1 cellular context compared by ENCODE assay signal in the genomic region with DNA sequence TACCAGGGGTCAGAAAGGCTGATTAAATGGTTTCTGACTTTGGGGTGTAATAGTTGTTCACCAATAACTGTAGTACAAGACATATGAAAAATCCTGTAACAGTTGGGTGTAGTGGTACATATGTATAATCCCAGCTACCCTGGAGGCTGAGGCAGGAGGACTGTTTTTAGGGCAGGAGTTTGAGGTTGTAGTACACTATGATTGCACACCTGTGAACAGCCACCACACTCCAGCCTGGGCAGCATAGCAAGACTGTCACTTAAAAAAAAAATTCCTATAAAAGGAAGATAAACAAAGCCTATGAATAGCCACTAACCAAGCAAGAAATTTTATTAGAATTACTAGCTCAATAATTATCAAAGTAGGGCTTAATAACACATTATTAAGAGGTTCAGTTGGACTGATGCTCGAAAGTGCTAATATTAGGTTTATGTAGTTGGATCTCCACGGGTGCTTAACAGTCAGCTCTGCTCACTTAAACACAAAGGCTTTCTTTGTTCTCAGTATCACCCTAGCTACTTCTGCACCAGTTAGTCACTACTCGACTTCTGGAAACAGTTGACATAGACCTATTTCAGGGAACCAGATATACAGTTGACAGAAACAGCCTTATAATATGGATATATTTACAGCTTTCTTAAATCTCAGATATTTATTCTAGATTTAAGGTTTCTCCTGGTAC.
TF ChIP-seq lines count a peak whose summit lies in the region.

No MANE protein-coding gene starts in this region.

TF ChIP-seq in SK-N-SH, 30 proteins besides CTCF, POLR2A, EP300 and RAD21 (continued from another document):
- TF ChIP-seq, protein P1, sequence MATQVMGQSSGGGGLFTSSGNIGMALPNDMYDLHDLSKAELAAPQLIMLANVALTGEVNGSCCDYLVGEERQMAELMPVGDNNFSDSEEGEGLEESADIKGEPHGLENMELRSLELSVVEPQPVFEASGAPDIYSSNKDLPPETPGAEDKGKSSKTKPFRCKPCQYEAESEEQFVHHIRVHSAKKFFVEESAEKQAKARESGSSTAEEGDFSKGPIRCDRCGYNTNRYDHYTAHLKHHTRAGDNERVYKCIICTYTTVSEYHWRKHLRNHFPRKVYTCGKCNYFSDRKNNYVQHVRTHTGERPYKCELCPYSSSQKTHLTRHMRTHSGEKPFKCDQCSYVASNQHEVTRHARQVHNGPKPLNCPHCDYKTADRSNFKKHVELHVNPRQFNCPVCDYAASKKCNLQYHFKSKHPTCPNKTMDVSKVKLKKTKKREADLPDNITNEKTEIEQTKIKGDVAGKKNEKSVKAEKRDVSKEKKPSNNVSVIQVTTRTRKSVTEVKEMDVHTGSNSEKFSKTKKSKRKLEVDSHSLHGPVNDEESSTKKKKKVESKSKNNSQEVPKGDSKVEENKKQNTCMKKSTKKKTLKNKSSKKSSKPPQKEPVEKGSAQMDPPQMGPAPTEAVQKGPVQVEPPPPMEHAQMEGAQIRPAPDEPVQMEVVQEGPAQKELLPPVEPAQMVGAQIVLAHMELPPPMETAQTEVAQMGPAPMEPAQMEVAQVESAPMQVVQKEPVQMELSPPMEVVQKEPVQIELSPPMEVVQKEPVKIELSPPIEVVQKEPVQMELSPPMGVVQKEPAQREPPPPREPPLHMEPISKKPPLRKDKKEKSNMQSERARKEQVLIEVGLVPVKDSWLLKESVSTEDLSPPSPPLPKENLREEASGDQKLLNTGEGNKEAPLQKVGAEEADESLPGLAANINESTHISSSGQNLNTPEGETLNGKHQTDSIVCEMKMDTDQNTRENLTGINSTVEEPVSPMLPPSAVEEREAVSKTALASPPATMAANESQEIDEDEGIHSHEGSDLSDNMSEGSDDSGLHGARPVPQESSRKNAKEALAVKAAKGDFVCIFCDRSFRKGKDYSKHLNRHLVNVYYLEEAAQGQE (IDR thresholded peaks at IDR 0.05; ENCODE audit: low read depth, low read length), result no peak
- TF ChIP-seq YY1 (IDR thresholded peaks at IDR 0.05; ENCODE audit: low read depth), result no peak
- TF ChIP-seq USF2 (IDR thresholded peaks at IDR 0.05; ENCODE audit: borderline replicate concordance, low read depth, low read length), result no peak
- TF ChIP-seq, protein P2, sequence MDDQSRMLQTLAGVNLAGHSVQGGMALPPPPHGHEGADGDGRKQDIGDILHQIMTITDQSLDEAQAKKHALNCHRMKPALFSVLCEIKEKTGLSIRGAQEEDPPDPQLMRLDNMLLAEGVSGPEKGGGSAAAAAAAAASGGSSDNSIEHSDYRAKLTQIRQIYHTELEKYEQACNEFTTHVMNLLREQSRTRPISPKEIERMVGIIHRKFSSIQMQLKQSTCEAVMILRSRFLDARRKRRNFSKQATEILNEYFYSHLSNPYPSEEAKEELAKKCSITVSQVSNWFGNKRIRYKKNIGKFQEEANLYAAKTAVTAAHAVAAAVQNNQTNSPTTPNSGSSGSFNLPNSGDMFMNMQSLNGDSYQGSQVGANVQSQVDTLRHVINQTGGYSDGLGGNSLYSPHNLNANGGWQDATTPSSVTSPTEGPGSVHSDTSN (IDR thresholded peaks at IDR 0.05), result no peak
- no peak for TF ChIP-seq FOXM1 (IDR thresholded peaks at IDR 0.05; ENCODE audit: low read depth)
- TF ChIP-seq POLR2AphosphoS5 (IDR thresholded peaks at IDR 0.05; ENCODE audit: low read depth, low read length), result no peak
- TF ChIP-seq USF1 (IDR thresholded peaks at IDR 0.05; ENCODE audit: borderline replicate concordance, low read depth), result no peak
- no peak for TF ChIP-seq NFIC (IDR thresholded peaks at IDR 0.05; ENCODE audit: borderline replicate concordance)
- no peak for TF ChIP-seq GABPA (IDR thresholded peaks at IDR 0.05; ENCODE audit: low read depth)
- no peak for TF ChIP-seq TAF1 (IDR thresholded peaks at IDR 0.05; ENCODE audit: borderline replicate concordance, low read depth, low read length)
- no peak for TF ChIP-seq SMC3 (IDR thresholded peaks at IDR 0.05; ENCODE audit: low read depth, low read length)
- no peak for TF ChIP-seq CHD2 (IDR thresholded peaks at IDR 0.05; ENCODE audit: low read length, partially characterized antibody)
- no peak for TF ChIP-seq EZH2phosphoT487 (IDR thresholded peaks at IDR 0.05; ENCODE audit: borderline replicate concordance, low read depth)
- TF ChIP-seq, protein P3, sequence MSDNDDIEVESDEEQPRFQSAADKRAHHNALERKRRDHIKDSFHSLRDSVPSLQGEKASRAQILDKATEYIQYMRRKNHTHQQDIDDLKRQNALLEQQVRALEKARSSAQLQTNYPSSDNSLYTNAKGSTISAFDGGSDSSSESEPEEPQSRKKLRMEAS (IDR thresholded peaks at IDR 0.05; ENCODE audit: low read depth), result no peak
- TF ChIP-seq RXRA (IDR thresholded peaks at IDR 0.05; ENCODE audit: borderline replicate concordance, low read depth), result no peak
- TF ChIP-seq MEF2A (IDR thresholded peaks at IDR 0.05; ENCODE audit: borderline replicate concordance, low read depth), result no peak
